8 cellular contexts compared by ENCODE assay signal in the genomic region with DNA sequence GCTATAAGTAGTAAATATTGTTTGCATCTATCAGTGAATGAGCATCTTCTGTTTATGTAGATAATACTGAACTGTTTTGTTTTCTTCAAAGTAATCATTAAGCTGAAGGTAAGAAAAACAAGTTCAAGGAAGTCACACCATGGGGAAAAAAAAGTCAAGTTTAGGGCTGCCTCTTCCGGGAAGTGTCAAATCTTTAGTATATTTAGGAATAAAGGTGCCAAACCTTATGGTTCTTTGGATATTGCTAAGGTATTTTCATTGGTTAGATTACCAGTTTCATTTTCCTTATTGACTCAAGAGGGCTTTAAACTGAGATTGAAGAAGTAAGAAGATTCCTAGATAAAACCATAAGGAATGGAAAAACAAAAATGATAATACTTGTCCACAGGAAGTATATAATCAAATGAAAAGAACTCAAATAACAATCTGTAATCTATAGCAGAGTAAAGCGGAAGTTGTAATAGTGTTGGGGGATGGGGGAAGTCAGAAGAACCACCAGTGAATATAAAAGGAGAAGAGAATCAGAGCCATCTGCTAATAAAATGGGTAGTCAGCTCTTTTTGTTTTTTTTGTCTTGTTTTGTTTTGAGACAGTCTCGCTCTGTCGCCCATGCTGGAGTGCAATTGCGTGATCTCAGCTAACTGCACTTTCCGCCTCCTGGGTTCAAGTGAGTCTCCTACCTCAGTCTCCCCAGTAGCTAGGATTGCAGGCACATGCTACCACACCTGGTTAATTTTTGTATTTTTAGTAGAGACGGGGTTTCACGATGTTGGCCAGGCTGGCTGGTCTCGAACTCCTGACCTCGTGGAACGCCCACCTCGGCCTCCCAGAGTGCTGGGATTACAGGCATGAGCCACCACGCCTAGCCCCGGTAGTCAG.
DNase-seq lines count a peak whose midpoint lies in the region; ATAC-seq and TF ChIP-seq lines count a peak whose summit lies in the region.

No MANE protein-coding gene starts in this region.

- H3K4me3 ChIP-seq in fibroblast of pulmonary artery (replicated peaks; ENCODE audit: low read depth, low read length), result peak overlapping the region; percentile 93

- peak; percentile 39 for DNase-seq in SIG-M5 treated with dmso at 0.1 percent for 504 hours (lab: John Stamatoyannopoulos, UW; ENCODE audit: unreplicated experiment)
- no peak for DNase-seq in SIG-M5 (lab: John Stamatoyannopoulos, UW)
- DNase-seq in T-helper 2 cell, result peak in 4 of 5 experiments; percentile 7 to 90 (median 28)
- DNase-seq in fibroblast of pulmonary artery (ENCODE audit: low read depth), result no peak
- DNase-seq in stimulated activated naive B cell treated with anti-CD40 and anti-IgM and Interleukin-4, amounts not matched to agents 10 μg/mL and 1 μg/mL and 100 μg/mL, for 72 hours, result peak; percentile 63
- DNase-seq in DMS79 treated with DMSO at 0.1 percent for 48 hours (lab: John Stamatoyannopoulos, UW), result no peak
- DNase-seq in superior temporal gyrus (ENCODE audit: extremely low spot score), result no peak

- no peak for TF ChIP-seq CTCF in fibroblast of pulmonary artery (IDR thresholded peaks at IDR 0.05; ENCODE audit: low read length, missing control alignments)

- ATAC-seq in stimulated activated naive B cell treated with anti-CD40 and anti-IgM and Interleukin-4, amounts not matched to agents 10 μg/mL and 1 μg/mL and 100 μg/mL, for 72 hours (replicated peaks), result peak; percentile 9 to 33
- ATAC-seq in GM19452 (IDR thresholded peaks at IDR 0.05; ENCODE audit: unreplicated experiment), result no peak

- H3K27ac Mint-ChIP-seq in stimulated activated naive B cell treated with anti-CD40 and anti-IgM and Interleukin-4, amounts not matched to agents 10 μg/mL and 1 μg/mL and 100 μg/mL, for 72 hours, result no peak overlapping the region

- H3K9me3 Mint-ChIP-seq in stimulated activated naive B cell treated with anti-CD40 and anti-IgM and Interleukin-4, amounts not matched to agents 10 μg/mL and 1 μg/mL and 100 μg/mL, for 72 hours, result no peaks in the 10 kb centered on the region

- no peak overlapping the region for H3K4me3 Mint-ChIP-seq in stimulated activated naive B cell treated with anti-CD40 and anti-IgM and Interleukin-4, amounts not matched to agents 10 μg/mL and 1 μg/mL and 100 μg/mL, for 72 hours

- peaks cover 23 to 27% of the 10 kb centered on the region in 2 donors for H3K4me1 Mint-ChIP-seq in stimulated activated naive B cell treated with anti-CD40 and anti-IgM and Interleukin-4, amounts not matched to agents 10 μg/mL and 1 μg/mL and 100 μg/mL, for 72 hours

- peaks cover 14 to 20% of the 10 kb centered on the region in 2 donors for H3K36me3 Mint-ChIP-seq in stimulated activated naive B cell treated with anti-CD40 and anti-IgM and Interleukin-4, amounts not matched to agents 10 μg/mL and 1 μg/mL and 100 μg/mL, for 72 hours

- no peaks in the 10 kb centered on the region for H3K27me3 Mint-ChIP-seq in stimulated activated naive B cell treated with anti-CD40 and anti-IgM and Interleukin-4, amounts not matched to agents 10 μg/mL and 1 μg/mL and 100 μg/mL, for 72 hours

Comparison
In these comparisons a context has a peak if more than half of its experiments do, and no peak if none do; other contexts are left out.
1. DNase-seq: peak in SIG-M5 treated with dmso at 0.1 percent for 504 hours (single experiment), T-helper 2 cell (4 of 5) and stimulated activated naive B cell treated with anti-CD40 and anti-IgM and Interleukin-4, amounts not matched to agents 10 μg/mL and 1 μg/mL and 100 μg/mL, for 72 hours (single experiment); none in SIG-M5 (single experiment), fibroblast of pulmonary artery (single experiment), DMS79 treated with DMSO at 0.1 percent for 48 hours (single experiment) and superior temporal gyrus (single experiment).